Comparison of ENCODE assay signal across 17 cellular contexts in genomic region chr22:36022697-36023096, GRCh38. TPM values are rescaled to one million over a fixed set of nuclear protein-coding genes. Genes with fewer than 3 reads are reported as not detected.
DNase-seq lines count a peak whose midpoint lies in the region; ATAC-seq and TF ChIP-seq lines count a peak whose summit lies in the region.
"Had no signal": no experiment of that assay in that cellular context is flagged by ENCODE, and none has a peak within 500 bp of the region (broad histone marks: within the 10 kb centered on the region; RNA-seq: fewer than 3 reads in every experiment).

No MANE protein-coding gene starts in this region.

- H3K36me3 ChIP-seq in A673 (ENCODE audit: insufficient read depth, low read length, poor library complexity, severe bottlenecking) (peaks cover 6% of the 10 kb centered on the region), MM.1S (replicated peaks; ENCODE audit: insufficient read depth, low read length) (no peaks in the 10 kb centered on the region), esophagus squamous epithelium (peaks cover 0 to 4% (median 0%) of the 10 kb centered on the region in 3 donors)
- H3K36me3 ChIP-seq: brain microvascular endothelial cell had no signal

- H3K79me2 ChIP-seq in MM.1S (ENCODE audit: low read length) = no peaks in the 10 kb centered on the region

- H3K4me3 Mint-ChIP-seq in progenitor cell of endocrine pancreas (ENCODE audit: low read depth) = no peak overlapping the region
- H3K4me3 Mint-ChIP-seq: activated T-helper 1 cell treated with anti-CD3 and anti-CD28 coated beads, Interleukin-12 subunit alpha, Interleukin-12 subunit beta, Interleukin-2, Interleukin-4 antibody, amounts not matched to agents 30 ng/mL and 10 ng/mL and 1 ng/mL, durations not matched to agents 14 hours and 24 hours and 36 hours; endodermal cell; naive B cell had no signal

- peaks cover 11% of the 10 kb centered on the region for H3K36me3 Mint-ChIP-seq in progenitor cell of endocrine pancreas (ENCODE audit: insufficient read depth)

- POLR2A ChIA-PET in A673 (lab: Charles Lee; ENCODE audit: low non-redundant PET) = no interaction called here

- ATAC-seq in HG02938 (IDR thresholded peaks at IDR 0.05; ENCODE audit: unreplicated experiment) = no peak
- no peak for ATAC-seq in left colon

- TF ChIP-seq CTCF in A673 (conservative IDR thresholded peaks at IDR 0.05; ENCODE audit: low read depth, low read length) (no peak), MM.1S (IDR thresholded peaks at IDR 0.05; ENCODE audit: low read length) (no peak), esophagus squamous epithelium (IDR thresholded peaks at IDR 0.05) (no peak), progenitor cell of endocrine pancreas (IDR thresholded peaks at IDR 0.05; ENCODE audit: unreplicated experiment) (no peak)

- H3K4me1 ChIP-seq in A673 (ENCODE audit: insufficient read depth, low read length, poor library complexity, severe bottlenecking) = peaks cover 47% of the 10 kb centered on the region
- 0 out of 2 replicates have a peak, but pooled peaks cover 5% of the 10 kb centered on the region for H3K4me1 ChIP-seq in MM.1S (ENCODE audit: low read length)
- peaks cover 5 to 78% (median 34%) of the 10 kb centered on the region in 3 donors for H3K4me1 ChIP-seq in esophagus squamous epithelium

- intact Hi-C loops in A673 (cut with micrococcal nuclease; ENCODE audit: unreplicated experiment) = no loop called here
- intact Hi-C loops in esophagus squamous epithelium (cut with DNase I) = no loop called here
- intact Hi-C loops in left colon (cut with DNase I, micrococcal nuclease) = no loop called here

- H2AFZ ChIP-seq in MM.1S (ENCODE audit: low read length) = no peak overlapping the region

- no peak for TF ChIP-seq POLR2A in esophagus squamous epithelium (IDR thresholded peaks at IDR 0.05)

- peaks cover 58% of the 10 kb centered on the region for H3K4me1 Mint-ChIP-seq in progenitor cell of endocrine pancreas (ENCODE audit: low read depth)

- peaks cover 3% of the 10 kb centered on the region; the same call in 1 of the 2 replicates for H3F3A ChIP-seq in MM.1S (ENCODE audit: insufficient read depth, low read length)

- H3K4me3 ChIP-seq in A673 (ENCODE audit: low read depth, low read length, poor library complexity, severe bottlenecking) (no peak overlapping the region), MM.1S (ENCODE audit: low read length) (no peak overlapping the region), esophagus squamous epithelium (peak overlapping the region in 1 of 4 donors; percentile 5)

- no peaks in the 10 kb centered on the region for H3K27me3 Mint-ChIP-seq in progenitor cell of endocrine pancreas

- H3K27me3 ChIP-seq in A673 (replicated peaks; ENCODE audit: insufficient read depth, low read depth, low read length, poor library complexity) = no peaks in the 10 kb centered on the region
- H3K27me3 ChIP-seq in MM.1S (replicated peaks; ENCODE audit: insufficient read depth, low read length) = no peaks in the 10 kb centered on the region
- H3K27me3 ChIP-seq in esophagus squamous epithelium = no peaks in the 10 kb centered on the region
- H3K27me3 ChIP-seq: brain microvascular endothelial cell had no signal

- no peak for DNase-seq in A673 (ENCODE audit: low spot score)
- no peak for DNase-seq in MM.1S
- no peak for DNase-seq in esophagus squamous epithelium (lab: John Stamatoyannopoulos, UW)
- no peak for DNase-seq in progenitor cell of endocrine pancreas (ENCODE audit: low spot score, unreplicated experiment)
- DNase-seq in NCI-H1930 (lab: John Stamatoyannopoulos, UW) = no peak
- no peak for DNase-seq in left colon
- DNase-seq in NCI-H2196 (lab: John Stamatoyannopoulos, UW; ENCODE audit: unreplicated experiment) = no peak
- DNase-seq: activated CD4-positive, alpha-beta T cell treated with anti-CD3 and anti-CD28 coated beads for 4 hours; endodermal cell; naive B cell; NCI-H1105 treated with DMSO at 0.1 percent for 48 hours; NCI-H345; small intestine; substantia nigra had no signal

- BruUV-seq in A673 (replicated peaks; lab: Mats Ljungman, UMichigan) = no TSS peak

- H3K27ac Mint-ChIP-seq in progenitor cell of endocrine pancreas = peak overlapping the region; percentile 26
- H3K27ac Mint-ChIP-seq: endodermal cell, naive B cell had no signal

- H3K27ac ChIP-seq in A673 (ENCODE audit: low read depth, low read length, poor library complexity, severe bottlenecking) = peak overlapping the region; percentile 25
- no peak overlapping the region for H3K27ac ChIP-seq in MM.1S (ENCODE audit: low read length)
- peak overlapping the region; percentile 14 to 76 (median 72) for H3K27ac ChIP-seq in esophagus squamous epithelium
- H3K27ac ChIP-seq: brain microvascular endothelial cell had no signal

- no peak overlapping the region for H3K9ac ChIP-seq in MM.1S (ENCODE audit: low read length)

- H3K4me2 ChIP-seq in MM.1S (ENCODE audit: low read depth, low read length) = peak overlapping the region; percentile 28

- H3K9me3 Mint-ChIP-seq in progenitor cell of endocrine pancreas (ENCODE audit: low read depth) = no peaks in the 10 kb centered on the region
- H3K9me3 Mint-ChIP-seq: activated T-helper 1 cell treated with anti-CD3 and anti-CD28 coated beads, Interleukin-12 subunit alpha, Interleukin-12 subunit beta, Interleukin-2, Interleukin-4 antibody, amounts not matched to agents 30 ng/mL and 10 ng/mL and 1 ng/mL, durations not matched to agents 14 hours and 24 hours and 36 hours; endodermal cell had no signal

- no peaks in the 10 kb centered on the region for H4K20me1 ChIP-seq in MM.1S (ENCODE audit: insufficient read depth, low read length)

- CTCF ChIA-PET in A673 (lab: Charles Lee) = no interaction called here

- H3K9me3 ChIP-seq in A673 (ENCODE audit: low read depth, low read length, poor library complexity, severe bottlenecking) (no peaks in the 10 kb centered on the region), MM.1S (replicated peaks; ENCODE audit: insufficient read depth, low read length) (no peaks in the 10 kb centered on the region), esophagus squamous epithelium (no peaks in the 10 kb centered on the region)

- no peaks in the 10 kb centered on the region for H3K9me2 ChIP-seq in MM.1S (replicated peaks; ENCODE audit: insufficient read depth, low read length)

RNA-seq across cellular contexts. Expression of gene RBFOX2, which starts 5.9 kb away (rescaled TPM):
- total RNA-seq in A673 (2021) (142 and 154 TPM in 2 replicates), esophagus squamous epithelium (10 to 100 TPM; 33.3 to 69.6 (median 46.3) TPM), progenitor cell of endocrine pancreas (140 and 141 TPM in 2 replicates), left colon (10 to 100 TPM; 34.3 to 48.8 TPM)
